In genomic region chr14:37590810-37591139, GRCh38 we compare ENCODE assay signal across 18 cellular contexts. TPM values are rescaled to one million over a fixed set of nuclear protein-coding genes. Genes with fewer than 3 reads are reported as not detected.
DNase-seq lines count a peak whose midpoint lies in the region; ATAC-seq and TF ChIP-seq lines count a peak whose summit lies in the region.
"Had no signal": no experiment of that assay in that cellular context is flagged by ENCODE, and none has a peak within 500 bp of the region (broad histone marks: within the 10 kb centered on the region; RNA-seq: fewer than 3 reads in every experiment).

No MANE protein-coding gene starts in this region.

- no peak for ATAC-seq in stimulated activated naive CD8-positive, alpha-beta T cell treated with anti-CD3 and anti-CD28 coated beads, Interleukin-15, amount 100 ng/mL, for 72 hours
- ATAC-seq in GM19324 (IDR thresholded peaks at IDR 0.05; ENCODE audit: low FRiP score, unreplicated experiment) (no peak), HG02970 (IDR thresholded peaks at IDR 0.05; ENCODE audit: low FRiP score, unreplicated experiment) (no peak), Right ventricle myocardium superior (ENCODE audit: poor library complexity) (no peak)

- peaks cover 12 to 94% of the 10 kb centered on the region in 2 donors for H3K27me3 ChIP-seq in breast epithelium
- peaks cover 8 to 15% of the 10 kb centered on the region in 2 donors for H3K27me3 ChIP-seq in mucosa of rectum (ENCODE audit: control insufficient read depth in 2 of 2, insufficient read depth in 2 of 2, low read length in 2 of 2)

- H3K9me3 ChIP-seq in breast epithelium, result no peaks in the 10 kb centered on the region
- H3K9me3 ChIP-seq in mucosa of rectum (ENCODE audit: control insufficient read depth in 2 of 2, low read length in 2 of 2), result no peaks in the 10 kb centered on the region
- H3K9me3 ChIP-seq: SJSA1 had no signal

- H3K36me3 ChIP-seq in breast epithelium (no peaks in the 10 kb centered on the region), mucosa of rectum (ENCODE audit: control insufficient read depth in 2 of 2, insufficient read depth in 2 of 2, low read length in 2 of 2) (no peaks in the 10 kb centered on the region)
- H3K36me3 ChIP-seq: SJSA1 had no signal

- H3K4me3 ChIP-seq in breast epithelium, result peak overlapping the region in 2 of 3 donors; percentile 55 to 80
- peak overlapping the region; percentile 78 to 83 for H3K4me3 ChIP-seq in mucosa of rectum (ENCODE audit: low read length in 2 of 2)
- H3K4me3 ChIP-seq: SJSA1 had no signal

- peaks cover 3% of the 10 kb centered on the region for H3K9me3 Mint-ChIP-seq in stimulated activated naive CD8-positive, alpha-beta T cell treated with anti-CD3 and anti-CD28 coated beads, Interleukin-15, Interleukin-2, amounts not matched to agents 100 ng/mL and 50 ng/mL, for 24 hours
- H3K9me3 Mint-ChIP-seq in stimulated activated naive CD8-positive, alpha-beta T cell treated with anti-CD3 and anti-CD28 coated beads, Interleukin-15, amount 100 ng/mL, for 72 hours, result peaks cover 18 to 21% of the 10 kb centered on the region in 2 donors

- peak overlapping the region; percentile 29 to 91 for H3K9ac ChIP-seq in mucosa of rectum (ENCODE audit: low read depth in 1 of 2, low read length in 2 of 2)

- H3K27ac ChIP-seq in breast epithelium (peak overlapping the region; percentile 82 to 84), mucosa of rectum (ENCODE audit: low read depth in 2 of 2, low read length in 2 of 2) (peak overlapping the region; percentile 72 to 96)
- H3K27ac ChIP-seq: SJSA1 had no signal

- H3K4me1 ChIP-seq in breast epithelium (peaks cover 0 to 5% of the 10 kb centered on the region in 2 donors), mucosa of rectum (ENCODE audit: control insufficient read depth in 2 of 2, insufficient read depth in 2 of 2, low read length in 2 of 2) (peaks cover 0 to 8% of the 10 kb centered on the region in 2 donors)

- no peak for DNase-seq in stimulated activated naive CD8-positive, alpha-beta T cell treated with anti-CD3 and anti-CD28 coated beads, Interleukin-15, amount 100 ng/mL, for 72 hours
- DNase-seq in breast epithelium (ENCODE audit: low spot score in 2 of 2), result no peak
- no peak for DNase-seq in COR-L47 (lab: John Stamatoyannopoulos, UW)
- DNase-seq in Right ventricle myocardium superior, result no peak
- DNase-seq: activated CD4-positive, alpha-beta T cell treated with anti-CD3 and anti-CD28 coated beads for 4 hours; activated T-cell treated with anti-CD3 and anti-CD28 coated beads, Interleukin-2, amount 50 U/mL, for 24 hours; Kasumi-1; NCI-H446; substantia nigra; T1000 had no signal

- no peak for TF ChIP-seq CTCF in breast epithelium (IDR thresholded peaks at IDR 0.05)

- intact Hi-C loops in breast epithelium (cut with DNase I; ENCODE audit: low total_unique reads) (loop anchor here (1.0 kb wide), 1 partner anchor 17 kb away; no protein-coding TSS in a partner anchor), Right ventricle myocardium superior (cut with DNase I) (no loop called here)

- H3K4me1 Mint-ChIP-seq in stimulated activated naive CD8-positive, alpha-beta T cell treated with anti-CD3 and anti-CD28 coated beads, Interleukin-15, Interleukin-2, amounts not matched to agents 100 ng/mL and 50 ng/mL, for 24 hours (ENCODE audit: low read depth), result peaks cover 9% of the 10 kb centered on the region
- peaks cover 28% of the 10 kb centered on the region for H3K4me1 Mint-ChIP-seq in stimulated activated naive CD8-positive, alpha-beta T cell treated with anti-CD3 and anti-CD28 coated beads, Interleukin-15, amount 100 ng/mL, for 72 hours

- TF ChIP-seq POLR2A in breast epithelium (IDR thresholded peaks at IDR 0.05), result no peak

- H3K36me3 Mint-ChIP-seq in stimulated activated naive CD8-positive, alpha-beta T cell treated with anti-CD3 and anti-CD28 coated beads, Interleukin-15, Interleukin-2, amounts not matched to agents 100 ng/mL and 50 ng/mL, for 24 hours (ENCODE audit: low read depth), result peaks cover 21% of the 10 kb centered on the region

- peak overlapping the region; percentile 71 for H3K27ac Mint-ChIP-seq in stimulated activated naive CD8-positive, alpha-beta T cell treated with anti-CD3 and anti-CD28 coated beads, Interleukin-15, Interleukin-2, amounts not matched to agents 100 ng/mL and 50 ng/mL, for 24 hours
- peak overlapping the region in 1 of 2 donors; percentile 37 for H3K27ac Mint-ChIP-seq in stimulated activated naive CD8-positive, alpha-beta T cell treated with anti-CD3 and anti-CD28 coated beads, Interleukin-15, amount 100 ng/mL, for 72 hours
- H3K27ac Mint-ChIP-seq: nephron had no signal

- no peak overlapping the region for H3K4me3 Mint-ChIP-seq in stimulated activated naive CD8-positive, alpha-beta T cell treated with anti-CD3 and anti-CD28 coated beads, Interleukin-15, Interleukin-2, amounts not matched to agents 100 ng/mL and 50 ng/mL, for 24 hours
- H3K4me3 Mint-ChIP-seq in stimulated activated naive CD8-positive, alpha-beta T cell treated with anti-CD3 and anti-CD28 coated beads, Interleukin-15, amount 100 ng/mL, for 72 hours, result no peak overlapping the region
- H3K4me3 Mint-ChIP-seq: activated T-cell treated with anti-CD3 and anti-CD28 coated beads, Interleukin-2, amount 50 U/mL, for 24 hours had no signal

- peaks cover 80% of the 10 kb centered on the region for H3K27me3 Mint-ChIP-seq in stimulated activated naive CD8-positive, alpha-beta T cell treated with anti-CD3 and anti-CD28 coated beads, Interleukin-15, Interleukin-2, amounts not matched to agents 100 ng/mL and 50 ng/mL, for 24 hours
- H3K27me3 Mint-ChIP-seq in stimulated activated naive CD8-positive, alpha-beta T cell treated with anti-CD3 and anti-CD28 coated beads, Interleukin-15, amount 100 ng/mL, for 72 hours, result peaks cover 90% of the 10 kb centered on the region

RNA-seq across cellular contexts. Expression of gene FOXA1, which starts 4.3 kb away (rescaled TPM):
- total RNA-seq in breast epithelium (10 to 100 TPM in 2 of 3 donors, under 1 TPM in 1; 0.32 to 80.6 (median 74.4) TPM), Right ventricle myocardium superior (not detected)
- total RNA-seq: chondrocyte, endothelial cell of umbilical vein had no signal

RNA-seq across cellular contexts. Expression of gene TTC6, which starts 4.7 kb away (rescaled TPM):
- 10 to 100 TPM in 2 of 3 donors, not detected in 1; 74.7 to 78.6 TPM for total RNA-seq in breast epithelium
- not detected for total RNA-seq in Right ventricle myocardium superior
- total RNA-seq: chondrocyte, SJSA1 had no signal
